In genomic region chr7:156640257-156640948, GRCh38 we compare ENCODE assay signal across 8 cellular contexts. TPM values are rescaled to one million over a fixed set of nuclear protein-coding genes. Genes with fewer than 3 reads are reported as not detected.
A peak's percentile ranks its signal among the peaks of the same experiment; 100 is the strongest.
DNase-seq lines count a peak whose midpoint lies in the region; ATAC-seq and TF ChIP-seq lines count a peak whose summit lies in the region.

Gene RNF32 (plus strand): TSS chr7:156640774. CDS start chr7:156643878, 3,104 bp downstream.

- CTCF ChIA-PET in activated CD4-positive, alpha-beta T cell treated with anti-CD3 and anti-CD28 coated beads, Interleukin-2, amount 10 ng/mL, durations not matched to agents 7 days and 5 days (lab: Charles Lee): no interaction called here

- peak within 1 kb of the TSS; percentile 84 for H3K4me3 Mint-ChIP-seq in activated CD4-positive, alpha-beta T cell treated with anti-CD3 and anti-CD28 coated beads, Interleukin-2, amount 10 ng/mL, durations not matched to agents 7 days and 5 days

- no peak for TF ChIP-seq CTCF in lower leg skin (IDR thresholded peaks at IDR 0.05)

- DNase-seq in AG08395 (ENCODE audit: low spot score) (peak; percentile 100), NCI-H460 (ENCODE audit: extremely low read depth, low read depth) (peak; percentile 91), dedifferentiated amniotic fluid mesenchymal stem cell (ENCODE audit: extremely low spot score) (peak; percentile 83), lower leg skin (ENCODE audit: low spot score in 2 of 2) (peak; percentile 85 to 98)
- DNase-seq in activated CD4-positive, alpha-beta T cell treated with anti-CD3 and anti-CD28 coated beads, Interleukin-2, amount 10 ng/mL, durations not matched to agents 7 days and 5 days: peak; percentile 97
- DNase-seq in stimulated activated CD4-positive, alpha-beta T cell treated with anti-CD3 and anti-CD28 coated beads, Interleukin-4, amount 100 ng/mL, for 24 hours: peak; percentile 95

- peak within 1 kb of the TSS; percentile 95 for H3K27ac Mint-ChIP-seq in activated CD4-positive, alpha-beta T cell treated with anti-CD3 and anti-CD28 coated beads, Interleukin-2, amount 10 ng/mL, durations not matched to agents 7 days and 5 days

- H3K4me1 Mint-ChIP-seq in activated CD4-positive, alpha-beta T cell treated with anti-CD3 and anti-CD28 coated beads, Interleukin-2, amount 10 ng/mL, durations not matched to agents 7 days and 5 days: peaks cover 26% of the 10 kb centered on the region

- no peak for TF ChIP-seq POLR2A in lower leg skin (IDR thresholded peaks at IDR 0.05)

- POLR2A ChIA-PET in activated CD4-positive, alpha-beta T cell treated with anti-CD3 and anti-CD28 coated beads, Interleukin-2, amount 10 ng/mL, durations not matched to agents 7 days and 5 days (lab: Charles Lee): interaction anchor here (0.6 kb wide), 1 partner anchor 12 kb away, joined by 3 read pairs; no protein-coding TSS in a partner anchor

- WGBS in lower leg skin, 2 donors: 2 to 5% methylated on average over 19 to 65 of the region's 85 CpGs

- intact Hi-C loops in lower leg skin (cut with DNase I; ENCODE audit: low total_unique reads): no loop called here

- H3K27me3 Mint-ChIP-seq in activated CD4-positive, alpha-beta T cell treated with anti-CD3 and anti-CD28 coated beads, Interleukin-2, amount 10 ng/mL, durations not matched to agents 7 days and 5 days: peaks cover 23% of the 10 kb centered on the region

- H3K4me3 ChIP-seq in lower leg skin (ENCODE audit: low read depth, poor library complexity, severe bottlenecking): peak within 1 kb of the TSS; percentile 64

- H3K36me3 Mint-ChIP-seq in activated CD4-positive, alpha-beta T cell treated with anti-CD3 and anti-CD28 coated beads, Interleukin-2, amount 10 ng/mL, durations not matched to agents 7 days and 5 days (ENCODE audit: low read depth): peaks cover 6% of the 10 kb centered on the region

- ATAC-seq in GM18909 (IDR thresholded peaks at IDR 0.05; ENCODE audit: poor library complexity, unreplicated experiment) (peak; percentile 87), HG03175 (IDR thresholded peaks at IDR 0.05; ENCODE audit: unreplicated experiment) (peak; percentile 69)

- peaks cover 5% of the 10 kb centered on the region for H3K9me3 Mint-ChIP-seq in activated CD4-positive, alpha-beta T cell treated with anti-CD3 and anti-CD28 coated beads, Interleukin-2, amount 10 ng/mL, durations not matched to agents 7 days and 5 days

RNA-seq across cellular contexts. Expression of gene RNF32, which starts in this region (rescaled TPM):
- total RNA-seq in NCI-H460 (2014; rRNA removed; shearing (Covaris generic)): 1.4 and 2.8 TPM in 2 replicates
- 0.32 and 0.49 TPM in 2 replicates for polyA plus RNA-seq in NCI-H460 (2014; cell fraction: nucleus; rRNA removed)
- total RNA-seq in activated CD4-positive, alpha-beta T cell treated with anti-CD3 and anti-CD28 coated beads, Interleukin-2, amount 10 ng/mL, durations not matched to agents 7 days and 5 days: 1 to 10 TPM; 2.2 TPM
- 1 to 10 TPM in 2 of 4 donors, under 1 TPM in 2; 0.30 to 4.2 (median 1.5) TPM for total RNA-seq in lower leg skin

Comparison
In these comparisons a context has a peak if more than half of its experiments do, and no peak if none do; other contexts are left out.
1. Peak in every context shown above with its lines: DNase-seq, ATAC-seq and H3K4me3 ChIP-seq.